9 cellular contexts compared by ENCODE assay signal in the genomic region with DNA sequence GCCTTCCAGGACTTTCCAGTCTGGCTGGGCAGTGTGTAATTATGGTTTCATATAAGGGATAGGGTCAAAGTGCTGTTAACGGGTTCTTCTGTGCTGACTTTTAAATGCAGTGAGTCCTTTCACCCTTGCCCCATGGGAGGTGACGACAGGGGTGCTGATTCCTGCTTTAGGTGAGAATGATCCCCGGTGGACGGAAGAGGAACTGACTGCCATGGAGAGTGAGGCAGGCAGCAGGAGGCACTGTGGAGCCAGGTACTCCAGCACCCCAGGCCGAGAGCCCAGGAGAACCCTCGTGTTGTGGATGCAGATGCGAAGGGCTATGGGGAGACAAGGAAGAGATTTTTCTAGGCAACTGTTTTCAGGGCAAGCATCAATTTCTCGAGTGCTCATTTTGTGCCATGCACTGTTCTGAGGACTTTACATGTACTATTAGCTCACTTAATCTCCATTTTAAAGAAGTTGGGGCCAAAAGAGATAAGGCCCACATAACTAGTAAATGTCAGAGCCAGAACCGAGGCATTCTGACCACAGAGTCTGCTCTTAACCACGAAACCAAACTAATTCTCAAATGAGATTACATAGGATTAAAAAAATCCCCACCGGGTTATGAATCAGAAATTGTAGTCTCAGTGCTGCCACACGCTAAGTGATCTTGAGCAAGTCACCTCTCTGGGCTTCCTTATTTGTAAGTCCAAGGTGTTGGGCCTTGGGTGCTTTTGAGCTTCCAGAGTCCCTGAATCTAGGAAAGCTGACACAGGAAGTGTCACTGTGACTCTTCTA. TPM values are rescaled to one million over a fixed set of nuclear protein-coding genes. Genes with fewer than 3 reads are reported as not detected.
DNase-seq lines count a peak whose midpoint lies in the region; ATAC-seq, FAIRE-seq and TF ChIP-seq lines count a peak whose summit lies in the region.
"Had no signal": no experiment of that assay in that cellular context is flagged by ENCODE, and none has a peak within 500 bp of the region (broad histone marks: within the 10 kb centered on the region; RNA-seq: fewer than 3 reads in every experiment).

No MANE protein-coding gene starts in this region.

- peak overlapping the region; percentile 76 for H3K27ac Mint-ChIP-seq in dendritic cell treated with granulocyte-macrophage colony-stimulating factor and Interleukin-4, amounts not matched to agents 40 ng/mL and 50 ng/mL, for 4 days
- no peak overlapping the region for H3K27ac Mint-ChIP-seq in progenitor cell of endocrine pancreas

- no peak for TF ChIP-seq POLR2A in GM12892 (IDR thresholded peaks at IDR 0.05; ENCODE audit: low read depth, low read length)

- peak; percentile 60 for FAIRE-seq in GM12892 (lab: Jason Lieb, UNC)
- peak; percentile 60 for FAIRE-seq in RCC 7860 (lab: Jason Lieb, UNC)
- no peak for FAIRE-seq in pancreas (lab: Jason Lieb, UNC)

- no peak overlapping the region for H3K4me3 Mint-ChIP-seq in dendritic cell treated with granulocyte-macrophage colony-stimulating factor and Interleukin-4, amounts not matched to agents 40 ng/mL and 50 ng/mL, for 4 days
- H3K4me3 Mint-ChIP-seq in progenitor cell of endocrine pancreas (ENCODE audit: low read depth): no peak overlapping the region

- H3K4me1 ChIP-seq in pancreas: no peaks in the 10 kb centered on the region

- DNase-seq in GM12892 (ENCODE audit: insufficient read length) (no peak), RCC 7860 (ENCODE audit: low spot score) (peak; percentile 60), progenitor cell of endocrine pancreas (ENCODE audit: low spot score, unreplicated experiment) (no peak), G401 (ENCODE audit: low spot score) (no peak), pancreas (no peak), COR-L47 (lab: John Stamatoyannopoulos, UW) (no peak), Right ventricle myocardium inferior (ENCODE audit: missing footprints) (no peak)

- TF ChIP-seq CTCF in progenitor cell of endocrine pancreas (IDR thresholded peaks at IDR 0.05; ENCODE audit: unreplicated experiment) (peak; percentile 53), pancreas (IDR thresholded peaks at IDR 0.05) (peak in 2 of 4 donors; percentile 11 to 16)

- no peaks in the 10 kb centered on the region for H3K9me3 Mint-ChIP-seq in dendritic cell treated with granulocyte-macrophage colony-stimulating factor and Interleukin-4, amounts not matched to agents 40 ng/mL and 50 ng/mL, for 4 days
- no peaks in the 10 kb centered on the region for H3K9me3 Mint-ChIP-seq in progenitor cell of endocrine pancreas (ENCODE audit: low read depth)

- H3K27me3 Mint-ChIP-seq in dendritic cell treated with granulocyte-macrophage colony-stimulating factor and Interleukin-4, amounts not matched to agents 40 ng/mL and 50 ng/mL, for 4 days: no peaks in the 10 kb centered on the region
- H3K27me3 Mint-ChIP-seq in progenitor cell of endocrine pancreas: no peaks in the 10 kb centered on the region

- no peak overlapping the region for H3K27ac ChIP-seq in pancreas
- H3K27ac ChIP-seq: SK-N-MC had no signal

- peaks cover 22% of the 10 kb centered on the region for H3K4me1 Mint-ChIP-seq in dendritic cell treated with granulocyte-macrophage colony-stimulating factor and Interleukin-4, amounts not matched to agents 40 ng/mL and 50 ng/mL, for 4 days (ENCODE audit: low read depth)
- H3K4me1 Mint-ChIP-seq in progenitor cell of endocrine pancreas (ENCODE audit: low read depth): peaks cover 22% of the 10 kb centered on the region

- H3K36me3 Mint-ChIP-seq in dendritic cell treated with granulocyte-macrophage colony-stimulating factor and Interleukin-4, amounts not matched to agents 40 ng/mL and 50 ng/mL, for 4 days (ENCODE audit: low read depth): no peaks in the 10 kb centered on the region
- H3K36me3 Mint-ChIP-seq in progenitor cell of endocrine pancreas (ENCODE audit: insufficient read depth): peaks cover 28% of the 10 kb centered on the region

- in situ Hi-C loops in G401 (cut with HindIII; ENCODE audit: low sequenced_read_pairs): loop anchor here (25.0 kb wide), 1 partner anchor 198 kb away; a partner anchor contains a TSS

- intact Hi-C loops in dendritic cell treated with granulocyte-macrophage colony-stimulating factor and Interleukin-4, amounts not matched to agents 40 ng/mL and 50 ng/mL, for 4 days (cut with micrococcal nuclease): loop anchor here (5.0 kb wide), 1 partner anchor 63 kb away; no protein-coding TSS in a partner anchor
- intact Hi-C loops in pancreas (cut with DNase I) (loop anchor here in 2 of 3 donors (10.0 kb wide), 2 partner anchors 171 to 321 kb away; no protein-coding TSS in a partner anchor), Right ventricle myocardium inferior (cut with DNase I) (no loop called here)

- H3K36me3 ChIP-seq in pancreas: peaks cover 0 to 2% (median 0%) of the 10 kb centered on the region in 3 donors

- 87 to 92% methylated on average over 12 of the region's 12 CpGs for WGBS in pancreas, 2 donors

- no peaks in the 10 kb centered on the region for H3K27me3 ChIP-seq in pancreas

- ATAC-seq in pancreas (no peak), Right ventricle myocardium inferior (no peak)

- no peak overlapping the region for H3K4me3 ChIP-seq in pancreas

- H3K9me3 ChIP-seq in pancreas: no peaks in the 10 kb centered on the region

RNA-seq across cellular contexts. Expression of a gene that starts 28.2 kb away (rescaled TPM):
- polyA plus RNA-seq in GM12892 (2012; ENCODE audit: missing spikeins): 3.4 TPM
- 16.7 and 19.2 TPM in 2 replicates for total RNA-seq in progenitor cell of endocrine pancreas
- 7.1 and 17.8 TPM in 2 replicates for total RNA-seq in G401 (2014; rRNA removed; shearing (Covaris generic))
- 1 to 10 TPM; 2.7 to 6.3 (median 3.3) TPM for total RNA-seq in pancreas
- 1 to 10 TPM; 3.6 to 4.5 TPM for polyA plus RNA-seq in pancreas
- total RNA-seq in Right ventricle myocardium inferior: 6.8 TPM

RNA-seq across cellular contexts. Expression of a gene that starts 30.3 kb away (rescaled TPM):
- polyA plus RNA-seq in GM12892 (2012; ENCODE audit: missing spikeins): 8.4 TPM
- 13.1 and 13.5 TPM in 2 replicates for total RNA-seq in progenitor cell of endocrine pancreas
- 9.0 and 12.3 TPM in 2 replicates for total RNA-seq in G401 (2014; rRNA removed; shearing (Covaris generic))
- 10 to 100 TPM; 16.1 to 25.4 (median 19.3) TPM for total RNA-seq in pancreas
- polyA plus RNA-seq in pancreas: 1 to 10 TPM; 7.2 to 8.5 TPM
- total RNA-seq in Right ventricle myocardium inferior: 30.9 TPM
